ENCODE assay signal across 9 cellular contexts in the genomic region with DNA sequence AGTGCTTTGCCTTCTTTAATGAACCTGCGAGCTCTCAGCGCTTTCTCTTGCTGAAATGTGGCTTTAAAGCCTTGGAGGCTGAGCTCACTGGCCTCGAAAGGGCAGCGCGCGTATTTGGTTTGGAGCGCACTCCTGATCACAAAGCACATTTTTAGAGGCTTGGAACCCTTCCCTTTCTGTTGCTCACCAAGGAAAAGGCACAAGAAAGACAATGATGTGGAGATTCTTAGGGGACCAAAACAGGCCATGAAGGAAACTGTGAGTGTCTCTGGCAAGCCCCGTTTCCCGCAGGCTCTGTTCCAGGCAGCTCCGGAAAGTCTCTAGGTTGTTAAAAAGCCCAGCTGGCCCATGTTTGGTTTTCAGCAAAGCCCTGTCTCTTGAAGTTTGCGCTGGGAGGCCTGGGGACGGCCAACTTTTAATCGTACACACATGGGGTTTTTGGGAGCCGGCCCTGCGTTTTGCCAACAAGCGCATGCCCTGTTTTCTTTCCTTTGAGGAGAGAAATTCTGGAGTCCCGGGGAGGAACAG. TPM values are rescaled to one million over a fixed set of nuclear protein-coding genes. Genes with fewer than 3 reads are reported as not detected.
A peak's percentile ranks its signal among the peaks of the same experiment; 100 is the strongest.
DNase-seq lines count a peak whose midpoint lies in the region; ATAC-seq and TF ChIP-seq lines count a peak whose summit lies in the region.
"Had no signal": no experiment of that assay in that cellular context is flagged by ENCODE, and none has a peak within 500 bp of the region (broad histone marks: within the 10 kb centered on the region; RNA-seq: fewer than 3 reads in every experiment).

No MANE protein-coding gene starts in this region.

- TF ChIP-seq EP300 in sigmoid colon (IDR thresholded peaks at IDR 0.05) = peak in 2 of 4 donors; percentile 35 to 37

- DNase-seq in BJ (ENCODE audit: low read depth) = peak; percentile 78
- DNase-seq in choroid plexus epithelial cell (ENCODE audit: low read depth) = peak; percentile 23
- DNase-seq in hypothalamus (lab: John Stamatoyannopoulos, UW) = peak in 43 of 51 donors; percentile 2 to 76 (median 49)
- DNase-seq in sigmoid colon = peak; percentile 98
- no peak for DNase-seq in foreskin melanocyte
- no peak for DNase-seq in NCI-H774 (lab: John Stamatoyannopoulos, UW)
- DNase-seq in T-helper 9 cell = no peak
- no peak for DNase-seq in foreskin keratinocyte
- DNase-seq: activated naive CD4-positive, alpha-beta T cell treated with anti-CD3 and anti-CD28 coated beads, Interleukin-2, amount 10 ng/mL, durations not matched to agents 7 days and 5 days had no signal

- TF ChIP-seq CTCF in BJ (IDR thresholded peaks at IDR 0.05; ENCODE audit: insufficient read depth, low read depth, low read length) (no peak), choroid plexus epithelial cell (conservative IDR thresholded peaks at IDR 0.05; ENCODE audit: low read depth, low read length) (no peak), sigmoid colon (IDR thresholded peaks at IDR 0.05) (no peak), foreskin keratinocyte (conservative IDR thresholded peaks at IDR 0.05) (no peak)

- CTCF ChIA-PET in BJ (lab: Yijun Ruan, JAX) = interaction anchor here (1.0 to 2.2 kb wide), 5 partner anchors 10 to 129 kb away, joined by 3 to 8 read pairs (median 4); a partner anchor contains a TSS

- POLR2A ChIA-PET in BJ (lab: Charles Lee) = interaction anchor here (0.5 kb wide), 1 partner anchor 381 kb away, joined by 6 read pairs; no protein-coding TSS in a partner anchor

- 78 to 83% methylated on average over 17 of the region's 17 CpGs for WGBS in sigmoid colon, 2 donors

- H3K27ac ChIP-seq in sigmoid colon = peak overlapping the region; percentile 87 to 95 (median 92)
- no peak overlapping the region for H3K27ac ChIP-seq in foreskin keratinocyte

- H3K4me1 ChIP-seq in sigmoid colon = peaks cover 0 to 83% (median 76%) of the 10 kb centered on the region in 4 donors
- peaks cover 7% of the 10 kb centered on the region for H3K4me1 ChIP-seq in foreskin keratinocyte

- ATAC-seq in foreskin keratinocyte = no peak

- no peaks in the 10 kb centered on the region for H3K9me3 ChIP-seq in sigmoid colon

- H3K36me3 ChIP-seq in BJ (ENCODE audit: control insufficient read depth, insufficient read depth, low read length) (peaks cover 15% of the 10 kb centered on the region), sigmoid colon (peaks cover 19 to 42% (median 33%) of the 10 kb centered on the region in 4 donors)

- H3K4me3 ChIP-seq in BJ (ENCODE audit: low read depth, low read length) = no peak overlapping the region
- no peak overlapping the region for H3K4me3 ChIP-seq in choroid plexus epithelial cell (ENCODE audit: low read depth, low read length)
- peak overlapping the region in 2 of 4 donors; percentile 11 to 17 for H3K4me3 ChIP-seq in sigmoid colon

- intact Hi-C loops in sigmoid colon (cut with DNase I) = loop anchor here (2.0 kb wide), 2 partner anchors 22 to 30 kb away; no protein-coding TSS in a partner anchor

- TF ChIP-seq POLR2A in sigmoid colon (IDR thresholded peaks at IDR 0.05) = no peak

- H3K27me3 ChIP-seq in BJ (ENCODE audit: control insufficient read depth, insufficient read depth, low read length) = no peaks in the 10 kb centered on the region
- H3K27me3 ChIP-seq in sigmoid colon = no peaks in the 10 kb centered on the region
- no peaks in the 10 kb centered on the region for H3K27me3 ChIP-seq in foreskin keratinocyte

RNA-seq across cellular contexts. Expression of a gene that starts 9.4 kb away (rescaled TPM):
- polyA plus RNA-seq in BJ (2011; rRNA removed) (17.9 and 18.9 TPM in 2 replicates), sigmoid colon (10 to 100 TPM in 1 of 3 donors, 1 to 10 TPM in 2; 1.2 to 13.0 (median 2.1) TPM), foreskin keratinocyte (23.0 and 27.9 TPM in 2 replicates)
- polyA minus RNA-seq in BJ (2011; rRNA and poly(A)+ RNA removed) = 24.4 and 24.8 TPM in 2 replicates
- total RNA-seq in sigmoid colon (1 to 10 TPM in 3 of 4 donors, under 1 TPM in 1; 0.99 to 6.0 (median 2.8) TPM), foreskin keratinocyte (29.4 and 43.8 TPM in 2 replicates)

RNA-seq across cellular contexts. Expression of a gene that starts 32.4 kb away (rescaled TPM):
- 113 and 176 TPM in 2 replicates for polyA plus RNA-seq in BJ (2011; rRNA removed)
- 199 and 254 TPM in 2 replicates for polyA minus RNA-seq in BJ (2011; rRNA and poly(A)+ RNA removed)
- 1,000 to 10,000 TPM in 2 of 4 donors, 100 to 1,000 TPM in 2; 691 to 1,314 (median 1,068) TPM for total RNA-seq in sigmoid colon
- 100 to 1,000 TPM in 1 of 3 donors, 10 to 100 TPM in 2; 29.8 to 130 (median 89.4) TPM for polyA plus RNA-seq in sigmoid colon
- total RNA-seq in foreskin keratinocyte = 12.3 and 14.5 TPM in 2 replicates
- 5.0 and 6.1 TPM in 2 replicates for polyA plus RNA-seq in foreskin keratinocyte

Comparison
In these comparisons a context has a peak if more than half of its experiments do, and no peak if none do; other contexts are left out.
1. DNase-seq: peak in BJ (single experiment), choroid plexus epithelial cell (single experiment), hypothalamus (43 of 51) and sigmoid colon (single experiment); none in foreskin melanocyte (single experiment), NCI-H774 (single experiment), T-helper 9 cell (single experiment) and foreskin keratinocyte (0 of 2).